18 cellular contexts compared by ENCODE assay signal in genomic region chr12:26277511-26278246, GRCh38.
A peak's percentile ranks its signal among the peaks of the same experiment; 100 is the strongest.
DNase-seq lines count a peak whose midpoint lies in the region; ATAC-seq, FAIRE-seq and TF ChIP-seq lines count a peak whose summit lies in the region.
"Had no signal": no experiment of that assay in that cellular context is flagged by ENCODE, and none has a peak within 500 bp of the region (broad histone marks: within the 10 kb centered on the region; RNA-seq: fewer than 3 reads in every experiment).

No MANE protein-coding gene starts in this region.

- H3K23me2 ChIP-seq in H9 (ENCODE audit: insufficient read length, low read depth, low read length, poor library complexity, severe bottlenecking): no peaks in the 10 kb centered on the region

- H3K36me3 Mint-ChIP-seq in natural killer cell treated with Interleukin-12 subunit alpha and Interleukin-12 subunit beta and Interleukin-15 and Interleukin-18, amount 100 ng/mL, for 72 hours: no peaks in the 10 kb centered on the region
- H3K36me3 Mint-ChIP-seq in natural killer cell (no peaks in the 10 kb centered on the region), H9 (ENCODE audit: insufficient read depth in 1 of 3, low read depth in 3 of 3) (no peaks in the 10 kb centered on the region)
- H3K36me3 Mint-ChIP-seq: naive B cell had no signal

- no peak overlapping the region for H2BK20ac ChIP-seq in H9 (ENCODE audit: low read depth, low read length, poor library complexity, severe bottlenecking)

- no peaks in the 10 kb centered on the region for H3K79me2 ChIP-seq in H9 (ENCODE audit: insufficient read depth, low read length)

- H4K91ac ChIP-seq in H9 (ENCODE audit: insufficient read length, low read depth, low read length): no peak overlapping the region

- H4K8ac ChIP-seq in H9 (replicated peaks; ENCODE audit: insufficient read length, low read depth, low read length): no peak overlapping the region

- H3K23ac ChIP-seq in H9 (ENCODE audit: insufficient read length, low read depth, low read length): no peak overlapping the region

- no peak overlapping the region for H3K27ac Mint-ChIP-seq in natural killer cell treated with Interleukin-12 subunit alpha and Interleukin-12 subunit beta and Interleukin-15 and Interleukin-18, amount 100 ng/mL, for 72 hours
- H3K27ac Mint-ChIP-seq in natural killer cell: no peak overlapping the region
- no peak overlapping the region for H3K27ac Mint-ChIP-seq in H9
- H3K27ac Mint-ChIP-seq: activated naive CD4-positive, alpha-beta T cell treated with anti-CD3 and anti-CD28 coated beads for 36 hours; naive B cell; progenitor cell of endocrine pancreas had no signal

- H3K27ac ChIP-seq in H9 (ENCODE audit: insufficient read length, low read depth, low read length) (no peak overlapping the region), stomach (no peak overlapping the region)
- H3K27ac ChIP-seq: colonic mucosa had no signal

- H3K4me3 Mint-ChIP-seq in natural killer cell treated with Interleukin-12 subunit alpha and Interleukin-12 subunit beta and Interleukin-15 and Interleukin-18, amount 100 ng/mL, for 72 hours: peak overlapping the region; percentile 15
- H3K4me3 Mint-ChIP-seq in natural killer cell (no peak overlapping the region), H9 (no peak overlapping the region)
- H3K4me3 Mint-ChIP-seq: activated naive CD4-positive, alpha-beta T cell treated with anti-CD3 and anti-CD28 coated beads for 36 hours; naive B cell had no signal

- no peak overlapping the region for H3K4me3 ChIP-seq in foreskin fibroblast (ENCODE audit: low read depth in 1 of 2, low read length in 2 of 2)
- H3K4me3 ChIP-seq in stomach: no peak overlapping the region
- H3K4me3 ChIP-seq: body of pancreas, colonic mucosa had no signal

- intact Hi-C loops in natural killer cell (cut with micrococcal nuclease) (no loop called here), stomach (cut with DNase I; ENCODE audit: low total_unique reads) (no loop called here)

- H3K79me1 ChIP-seq in H9 (ENCODE audit: insufficient read depth, low read depth, low read length, poor library complexity, severe bottlenecking): no peaks in the 10 kb centered on the region

- no peak overlapping the region for H3K9ac ChIP-seq in H9 (ENCODE audit: extremely low read depth, insufficient read length, low read length)
- H3K9ac ChIP-seq: SK-N-SH had no signal

- no peak for FAIRE-seq in urothelium cell line (lab: Jason Lieb, UNC)

- H3T11ph ChIP-seq in H9 (ENCODE audit: low read length): no peak overlapping the region

- no peak overlapping the region for H2BK12ac ChIP-seq in H9 (ENCODE audit: insufficient read length, low read depth, low read length)

- H3K9me3 Mint-ChIP-seq in natural killer cell treated with Interleukin-12 subunit alpha and Interleukin-12 subunit beta and Interleukin-15 and Interleukin-18, amount 100 ng/mL, for 72 hours: no peaks in the 10 kb centered on the region
- no peaks in the 10 kb centered on the region for H3K9me3 Mint-ChIP-seq in natural killer cell
- no peaks in the 10 kb centered on the region for H3K9me3 Mint-ChIP-seq in H9
- H3K9me3 Mint-ChIP-seq: activated naive CD4-positive, alpha-beta T cell treated with anti-CD3 and anti-CD28 coated beads for 36 hours; naive B cell had no signal

- H3K27me3 ChIP-seq in H9 (ENCODE audit: insufficient read depth, low read length) (no peaks in the 10 kb centered on the region), stomach (no peaks in the 10 kb centered on the region)
- H3K27me3 ChIP-seq: body of pancreas, colonic mucosa had no signal

- H2AFZ ChIP-seq in H9 (ENCODE audit: low read length): no peak overlapping the region

- H3K14ac ChIP-seq in H9 (ENCODE audit: insufficient read depth, low read length): no peak overlapping the region

- H2BK120ac ChIP-seq in H9 (ENCODE audit: low read depth, low read length, poor library complexity, severe bottlenecking): no peak overlapping the region

- H3K9me3 ChIP-seq in H9 (ENCODE audit: control insufficient read depth, low read depth, low read length) (no peaks in the 10 kb centered on the region), stomach (no peaks in the 10 kb centered on the region)
- H3K9me3 ChIP-seq: body of pancreas, colonic mucosa, SK-N-SH had no signal

- H2AK5ac ChIP-seq in H9 (ENCODE audit: insufficient read length, low read length): no peak overlapping the region

- H3K4me2 ChIP-seq in H9 (ENCODE audit: insufficient read depth, insufficient read length, low read length): no peak overlapping the region
- H3K4me2 ChIP-seq: SK-N-SH had no signal

- H3K27me3 Mint-ChIP-seq in natural killer cell treated with Interleukin-12 subunit alpha and Interleukin-12 subunit beta and Interleukin-15 and Interleukin-18, amount 100 ng/mL, for 72 hours: peaks cover 7 to 11% of the 10 kb centered on the region in 2 donors
- peaks cover 0 to 5% of the 10 kb centered on the region in 2 donors for H3K27me3 Mint-ChIP-seq in natural killer cell (ENCODE audit: low read depth in 2 of 2)
- peaks cover 4% of the 10 kb centered on the region; the same call in 1 of the 2 replicates for H3K27me3 Mint-ChIP-seq in H9 (ENCODE audit: low read depth)
- H3K27me3 Mint-ChIP-seq: naive B cell had no signal

- no peak overlapping the region for H3K18ac ChIP-seq in H9 (ENCODE audit: insufficient read length, low read depth, low read length)

- TF ChIP-seq EP300 in stomach (IDR thresholded peaks at IDR 0.05): no peak

- H2BK15ac ChIP-seq in H9 (ENCODE audit: low read depth, low read length): no peak overlapping the region

- H4K5ac ChIP-seq in H9 (ENCODE audit: insufficient read length, low read depth, low read length): no peak overlapping the region

- no peak for ATAC-seq in natural killer cell treated with Interleukin-12 subunit alpha and Interleukin-12 subunit beta and Interleukin-15 and Interleukin-18, amount 100 ng/mL, for 72 hours
- ATAC-seq in natural killer cell: no peak
- ATAC-seq: body of pancreas had no signal

- H4K20me1 ChIP-seq in H9 (ENCODE audit: control insufficient read depth, insufficient read depth, insufficient read length): no peaks in the 10 kb centered on the region

- no peak overlapping the region for H3K4ac ChIP-seq in H9 (ENCODE audit: low read depth, low read length)

- DNase-seq in natural killer cell treated with Interleukin-12 subunit alpha and Interleukin-12 subunit beta and Interleukin-15 and Interleukin-18, amount 100 ng/mL, for 72 hours (ENCODE audit: low spot score): no peak
- DNase-seq in natural killer cell (no peak), RPMI7951 (ENCODE audit: low read depth) (peak; percentile 78), foreskin fibroblast (peak; percentile 55 to 67), urothelium cell line (ENCODE audit: low spot score) (peak; percentile 54), H9 (no peak), HK-2 (ENCODE audit: unreplicated experiment) (no peak), stomach (no peak)
- DNase-seq: activated naive CD4-positive, alpha-beta T cell treated with anti-CD3 and anti-CD28 coated beads for 36 hours; body of pancreas; colonic mucosa; naive B cell; NCI-H2081; NCI-H524 treated with DMSO at 0.1 percent for 48 hours; SK-N-SH; stimulated activated CD4-positive, alpha-beta T cell treated with anti-CD3 and anti-CD28 coated beads, Interleukin-12 subunit alpha, Interleukin-12 subunit beta, amount 100 ng/mL, for 4 hours; stimulated activated naive CD4-positive, alpha-beta T cell treated with Interleukin-2 at 50 U/mL for 16 hours had no signal

- no CpG with 5 or more reads among the region's 16 CpGs for WGBS in H9 (ENCODE audit: extremely low coverage, insufficient read length, low lambda C conversion rate)
- WGBS in stomach, 5 donors: 77 to 85% (median 83%) methylated on average over 15 to 16 of the region's 16 CpGs

- no peak overlapping the region for H2BK5ac ChIP-seq in H9 (ENCODE audit: insufficient read length, low read length)

- no peak overlapping the region for H3K56ac ChIP-seq in H9 (ENCODE audit: insufficient read length, low read depth, low read length)

- no peaks in the 10 kb centered on the region for H3K36me3 ChIP-seq in stomach
- H3K36me3 ChIP-seq: colonic mucosa had no signal

- no peak for TF ChIP-seq POLR2A in stomach (IDR thresholded peaks at IDR 0.05)

- H3K4me1 ChIP-seq in H9 (ENCODE audit: insufficient read depth, low read length) (no peaks in the 10 kb centered on the region; the same call in 1 of the 2 replicates), stomach (peaks cover 19 to 31% (median 25%) of the 10 kb centered on the region in 4 donors)

- H3K4me1 Mint-ChIP-seq in natural killer cell treated with Interleukin-12 subunit alpha and Interleukin-12 subunit beta and Interleukin-15 and Interleukin-18, amount 100 ng/mL, for 72 hours (ENCODE audit: low read depth in 2 of 2): peaks cover 25 to 27% of the 10 kb centered on the region in 2 donors
- H3K4me1 Mint-ChIP-seq in natural killer cell: peaks cover 0 to 6% of the 10 kb centered on the region in 2 donors
- H3K4me1 Mint-ChIP-seq in H9: peaks cover 18 to 22% of the 10 kb centered on the region in 2 experiments

- TF ChIP-seq CTCF in natural killer cell (IDR thresholded peaks at IDR 0.05): no peak
- TF ChIP-seq CTCF in foreskin fibroblast (IDR thresholded peaks at IDR 0.05; ENCODE audit: low read depth, low read length): no peak
- no peak for TF ChIP-seq CTCF in H9 (conservative IDR thresholded peaks at IDR 0.05)
- no peak for TF ChIP-seq CTCF in stomach (IDR thresholded peaks at IDR 0.05)

Comparison
In these comparisons a context has a peak if more than half of its experiments do, and no peak if none do; other contexts are left out.
1. DNase-seq: peak in RPMI7951 (single experiment), foreskin fibroblast (2 of 2) and urothelium cell line (single experiment); none in natural killer cell treated with Interleukin-12 subunit alpha and Interleukin-12 subunit beta and Interleukin-15 and Interleukin-18, amount 100 ng/mL, for 72 hours (single experiment), natural killer cell (single experiment), H9 (single experiment), HK-2 (single experiment) and stomach (single experiment).